In genomic region chr15:48177875-48178611, GRCh38 we compare ENCODE assay signal across 8 cellular contexts. TPM values are rescaled to one million over a fixed set of nuclear protein-coding genes. Genes with fewer than 3 reads are reported as not detected.
A peak's percentile ranks its signal among the peaks of the same experiment; 100 is the strongest.
DNase-seq lines count a peak whose midpoint lies in the region; ATAC-seq and TF ChIP-seq lines count a peak whose summit lies in the region.

Gene MYEF2 (minus strand): TSS chr15:48178295. CDS start chr15:48178237, 58 bp downstream.

- peaks cover 0 to 25% (median 14%) of the 10 kb centered on the region in 4 donors for H3K4me1 ChIP-seq in esophagus muscularis mucosa
- no peaks in the 10 kb centered on the region for H3K4me1 ChIP-seq in mucosa of stomach (ENCODE audit: control insufficient read depth, insufficient read depth, low read length)

- H3K36me3 Mint-ChIP-seq in activated T-cell treated with anti-CD3 and anti-CD28 coated beads, Interleukin-2, amount 50 U/mL, for 4 hours (ENCODE audit: insufficient read depth): no peaks in the 10 kb centered on the region

- no peak for TF ChIP-seq CTCF in AG10803 (conservative IDR thresholded peaks at IDR 0.05; ENCODE audit: low read length)
- TF ChIP-seq CTCF in esophagus muscularis mucosa (IDR thresholded peaks at IDR 0.05): peak in 1 of 3 experiments; percentile 24

- H3K27me3 ChIP-seq in esophagus muscularis mucosa (peaks cover 0 to 4% (median 0%) of the 10 kb centered on the region in 4 donors), mucosa of stomach (ENCODE audit: control insufficient read depth, insufficient read depth, low read length) (no peaks in the 10 kb centered on the region)

- no peaks in the 10 kb centered on the region for H3K9me3 ChIP-seq in esophagus muscularis mucosa
- no peaks in the 10 kb centered on the region for H3K9me3 ChIP-seq in mucosa of stomach (ENCODE audit: control insufficient read depth, low read length)

- no peaks in the 10 kb centered on the region for H3K9me3 Mint-ChIP-seq in activated T-cell treated with anti-CD3 and anti-CD28 coated beads, Interleukin-2, amount 50 U/mL, for 4 hours

- peak within 1 kb of the TSS; percentile 78 for H3K4me3 Mint-ChIP-seq in activated T-cell treated with anti-CD3 and anti-CD28 coated beads, Interleukin-2, amount 50 U/mL, for 4 hours

- DNase-seq in AG10803 (ENCODE audit: low read depth) (peak; percentile 62), NCI-H82 (lab: John Stamatoyannopoulos, UW) (peak; percentile 89), esophagus muscularis mucosa (ENCODE audit: extremely low spot score) (no peak)
- peak; percentile 49 for DNase-seq in activated T-cell treated with anti-CD3 and anti-CD28 coated beads, Interleukin-2, amount 50 U/mL, for 4 hours
- peak; percentile 82 for DNase-seq in stimulated activated CD8-positive, alpha-beta memory T cell treated with anti-CD3 and anti-CD28 coated beads, Interleukin-4, amount 100 ng/mL, for 48 hours

- 22% methylated on average over 5 of the region's 66 CpGs for WGBS in esophagus muscularis mucosa

- no peaks in the 10 kb centered on the region for H3K36me3 ChIP-seq in esophagus muscularis mucosa
- no peaks in the 10 kb centered on the region for H3K36me3 ChIP-seq in mucosa of stomach (ENCODE audit: control insufficient read depth, insufficient read depth, low read length)

- H3K4me1 Mint-ChIP-seq in activated T-cell treated with anti-CD3 and anti-CD28 coated beads, Interleukin-2, amount 50 U/mL, for 4 hours (ENCODE audit: low read depth): peaks cover 14% of the 10 kb centered on the region

- TF ChIP-seq POLR2A in GM19099 (IDR thresholded peaks at IDR 0.05; ENCODE audit: extremely low read depth, insufficient read length, low read depth) (peak; percentile 68), esophagus muscularis mucosa (IDR thresholded peaks at IDR 0.05; ENCODE audit: low read depth) (no peak)

- H3K4me3 ChIP-seq in AG10803 (ENCODE audit: low read length) (peak within 1 kb of the TSS; percentile 63), esophagus muscularis mucosa (peak within 1 kb of the TSS; percentile 62 to 87 (median 76)), mucosa of stomach (ENCODE audit: low read length) (peak within 1 kb of the TSS; percentile 56)

- peak within 1 kb of the TSS; percentile 68 for H3K9ac ChIP-seq in mucosa of stomach (ENCODE audit: low read length)

- ATAC-seq in HG03378 (IDR thresholded peaks at IDR 0.05; ENCODE audit: unreplicated experiment): peak; percentile 53
- peak; percentile 83 to 89 for ATAC-seq in activated T-cell treated with anti-CD3 and anti-CD28 coated beads, Interleukin-2, amount 50 U/mL, for 4 hours

- peak within 1 kb of the TSS; percentile 84 to 96 (median 90) for H3K27ac ChIP-seq in esophagus muscularis mucosa (replicated peaks in 1 of 4)

- TF ChIP-seq EP300 in esophagus muscularis mucosa (IDR thresholded peaks at IDR 0.05): no peak

- peaks cover 16% of the 10 kb centered on the region for H3K27me3 Mint-ChIP-seq in activated T-cell treated with anti-CD3 and anti-CD28 coated beads, Interleukin-2, amount 50 U/mL, for 4 hours (ENCODE audit: low read depth)

- intact Hi-C loops in esophagus muscularis mucosa (cut with DNase I): no loop called here

RNA-seq across cellular contexts. Expression of gene MYEF2, which starts in this region (rescaled TPM):
- total RNA-seq in activated T-cell treated with anti-CD3 and anti-CD28 coated beads, Interleukin-2, amount 50 U/mL, for 4 hours: 1 to 10 TPM; 6.3 to 8.4 (median 7.6) TPM
- 10 to 100 TPM; 20.0 to 41.1 (median 27.3) TPM for total RNA-seq in esophagus muscularis mucosa
